ENCODE assay signal across 24 cellular contexts in the genomic region with DNA sequence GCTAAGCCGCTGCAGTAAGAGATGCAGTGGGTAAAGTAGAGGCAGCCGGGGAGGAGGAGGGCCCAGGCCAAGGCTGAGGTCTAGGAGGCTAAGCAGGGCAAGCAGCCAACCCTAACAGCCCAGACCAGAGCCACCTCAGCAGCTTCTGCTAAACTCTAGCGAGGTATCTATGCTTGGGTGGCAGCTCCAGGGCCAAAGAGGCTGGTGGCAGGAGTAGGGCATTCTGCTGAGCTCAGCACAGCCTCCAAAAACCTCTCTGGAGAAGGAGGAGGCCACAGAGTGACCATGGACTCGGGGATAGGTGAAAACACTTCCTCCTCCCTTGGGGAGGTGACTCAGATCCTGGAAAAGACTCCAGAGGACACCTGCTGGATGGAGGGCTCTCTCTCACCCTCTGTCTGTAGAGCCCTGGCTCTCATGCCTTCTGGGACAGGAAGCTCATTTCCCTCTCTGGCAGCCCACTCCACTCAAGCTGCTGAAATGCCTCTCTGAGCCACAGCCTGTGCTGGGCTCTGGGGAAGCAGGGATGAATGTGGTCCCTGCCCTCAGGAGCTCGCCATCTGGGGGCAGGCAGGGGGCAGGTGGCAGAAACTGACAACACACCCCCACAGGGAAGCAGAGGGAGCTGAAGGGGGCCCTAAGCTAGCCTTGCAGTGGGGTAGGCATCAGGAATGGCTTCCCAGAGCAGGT. TPM values are rescaled to one million over a fixed set of nuclear protein-coding genes. Genes with fewer than 3 reads are reported as not detected.
DNase-seq lines count a peak whose midpoint lies in the region; ATAC-seq, FAIRE-seq and TF ChIP-seq lines count a peak whose summit lies in the region.
"Had no signal": no experiment of that assay in that cellular context is flagged by ENCODE, and none has a peak within 500 bp of the region (broad histone marks: within the 10 kb centered on the region; RNA-seq: fewer than 3 reads in every experiment).

No MANE protein-coding gene starts in this region.

- no peak overlapping the region for H3K9ac ChIP-seq in H1 (replicated peaks in 1 of 4; ENCODE audit: extremely low read depth in 1 of 4, low read depth in 3 of 4, low read length in 3 of 4)
- H3K9ac ChIP-seq in neural progenitor cell, result no peak overlapping the region

- H3K27ac ChIP-seq in H1 (ENCODE audit: low read depth, low read length) (no peak overlapping the region), pancreas (no peak overlapping the region), neural progenitor cell (no peak overlapping the region)
- H3K27ac ChIP-seq: gastroesophageal sphincter had no signal

- CTCF ChIA-PET in H1 (lab: Charles Lee; ENCODE audit: partially characterized antibody), result interaction anchor here (0.8 to 45.7 kb wide), 15 partner anchors 9 to 294 kb away, joined by 3 to 952 read pairs (median 5); a partner anchor contains a TSS

- peak; percentile 22; the same call in 1 of the 2 replicates for TF ChIP-seq RAD21 in Ishikawa (IDR thresholded peaks at IDR 0.05; ENCODE audit: low read depth)
- TF ChIP-seq RAD21 in H1 (IDR thresholded peaks at IDR 0.05 in 1 of 2, conservative IDR thresholded peaks at IDR 0.05 in 1 of 2; ENCODE audit: low read depth in 2 of 2, low read length in 2 of 2), result no peak; a peak in 1 of 4 replicates

- H3K79me2 ChIP-seq in H1 (ENCODE audit: control insufficient read depth in 1 of 2, insufficient read depth in 2 of 2, low read length in 2 of 2) (no peaks in the 10 kb centered on the region), neural progenitor cell (ENCODE audit: low read depth) (no peaks in the 10 kb centered on the region)

- no peaks in the 10 kb centered on the region for H3K9me3 Mint-ChIP-seq in neural progenitor cell
- H3K9me3 Mint-ChIP-seq: activated naive CD4-positive, alpha-beta T cell treated with anti-CD3 and anti-CD28 coated beads for 36 hours; CD8-positive, alpha-beta T cell; memory B cell; neural crest cell; T-helper 2 cell treated with Interferon-gamma antibody and Interleukin-4, amounts not matched to agents 5 μg/mL and 100 μg/mL, for 36 hours had no signal

- no peak overlapping the region for H3K18ac ChIP-seq in H1 (ENCODE audit: extremely low read depth, low read length)

- peaks cover 0 to 1% of the 10 kb centered on the region in 2 experiments for H4K20me1 ChIP-seq in H1 (replicated peaks in 1 of 2; ENCODE audit: control insufficient read depth in 1 of 2, insufficient read depth in 2 of 2, low read length in 2 of 2)
- no peaks in the 10 kb centered on the region for H4K20me1 ChIP-seq in neural progenitor cell (ENCODE audit: low read depth)

- TF ChIP-seq EP300 in Ishikawa (IDR thresholded peaks at IDR 0.05; ENCODE audit: borderline replicate concordance) (no peak), H1 (IDR thresholded peaks at IDR 0.05; ENCODE audit: borderline replicate concordance in 1 of 2, low read depth in 2 of 2, low read length in 2 of 2) (no peak)

- H3K79me1 ChIP-seq in H1 (ENCODE audit: low read depth, low read length), result no peaks in the 10 kb centered on the region

- H3K9me3 ChIP-seq in H1 (ENCODE audit: insufficient read depth in 2 of 2, low read depth in 1 of 2, low read length in 1 of 2) (no peaks in the 10 kb centered on the region), pancreas (no peaks in the 10 kb centered on the region), neural progenitor cell (ENCODE audit: low read depth) (no peaks in the 10 kb centered on the region)
- H3K9me3 ChIP-seq: gastroesophageal sphincter, HAP-1 had no signal

- no peak overlapping the region for H2AK5ac ChIP-seq in H1 (ENCODE audit: low read depth, low read length)

- intact Hi-C loops in pancreas (cut with DNase I), result no loop called here

- no peak overlapping the region for H2BK120ac ChIP-seq in H1 (replicated peaks; ENCODE audit: low read depth, low read length)

- POLR2A ChIA-PET in H1 (lab: Charles Lee; ENCODE audit: partially characterized antibody), result interaction anchor here (2.1 to 2.7 kb wide), 2 partner anchors 9 to 16 kb away, joined by 6 to 10 read pairs; a partner anchor contains a TSS

- H3K27me3 Mint-ChIP-seq in neural progenitor cell (ENCODE audit: insufficient read depth, low read depth), result peaks cover 10% of the 10 kb centered on the region
- H3K27me3 Mint-ChIP-seq: memory B cell had no signal

- no peak overlapping the region; the same call in 1 of the 2 replicates for H4K8ac ChIP-seq in H1 (ENCODE audit: extremely low read depth, insufficient read depth, low read length)

- H3K4me1 Mint-ChIP-seq in neural progenitor cell, result peaks cover 6% of the 10 kb centered on the region
- H3K4me1 Mint-ChIP-seq: memory B cell, neural crest cell had no signal

- H4K91ac ChIP-seq in H1 (replicated peaks; ENCODE audit: insufficient read length, low read length), result no peak overlapping the region

- H3K4me3 ChIP-seq in H1 (ENCODE audit: extremely low read depth in 1 of 4, insufficient read depth in 2 of 4, low read depth in 3 of 4, low read length in 4 of 4), result no peak overlapping the region
- no peak overlapping the region for H3K4me3 ChIP-seq in pancreas
- no peak overlapping the region for H3K4me3 ChIP-seq in neural progenitor cell
- H3K4me3 ChIP-seq: gastroesophageal sphincter, HAP-1 had no signal

- H3K36me3 ChIP-seq in H1 (ENCODE audit: control insufficient read depth in 2 of 4, insufficient read depth in 4 of 4, low read length in 3 of 4), result no peaks in the 10 kb centered on the region
- H3K36me3 ChIP-seq in pancreas, result no peaks in the 10 kb centered on the region
- H3K36me3 ChIP-seq in neural progenitor cell, result no peaks in the 10 kb centered on the region
- H3K36me3 ChIP-seq: gastroesophageal sphincter, HAP-1 had no signal

- no peak overlapping the region for H3K56ac ChIP-seq in H1 (replicated peaks; ENCODE audit: insufficient read length, low read depth, low read length)

- no peak overlapping the region for H3K23ac ChIP-seq in H1 (ENCODE audit: insufficient read length)

- TF ChIP-seq POLR2A in H1 (IDR thresholded peaks at IDR 0.05; ENCODE audit: control extremely low read depth in 1 of 2, low read depth in 2 of 2, low read length in 2 of 2), result no peak

- H2AFZ ChIP-seq in H1 (ENCODE audit: low read length) (no peak overlapping the region), neural progenitor cell (replicated peaks) (no peak overlapping the region)

- H3K27me3 ChIP-seq in H1 (replicated peaks in 1 of 4; ENCODE audit: control insufficient read depth in 3 of 4, extremely low read depth in 1 of 4, insufficient read depth in 3 of 4, low read length in 3 of 4) (no peaks in the 10 kb centered on the region), pancreas (no peaks in the 10 kb centered on the region), neural progenitor cell (no peaks in the 10 kb centered on the region)
- H3K27me3 ChIP-seq: gastroesophageal sphincter had no signal

- 68% methylated on average over 5 of the region's 5 CpGs; no CpG with 5 or more reads in 1 of the 2 experiments for WGBS in H1 (ENCODE audit: extremely low coverage in 1 of 2, insufficient coverage in 1 of 2, insufficient read length in 1 of 2, insufficient replicate concordance in 2 of 2, low coverage in 1 of 2, low lambda C conversion rate in 2 of 2, missing lambda C conversion rate in 1 of 2), 2 experiments
- WGBS in pancreas, 2 donors, result 48 to 52% methylated on average over 5 of the region's 5 CpGs

- no peak overlapping the region for H3K4ac ChIP-seq in H1 (replicated peaks; ENCODE audit: insufficient read length, low read depth, low read length)

- no peaks in the 10 kb centered on the region for H3K23me2 ChIP-seq in H1 (ENCODE audit: low read depth, low read length)

- no peak overlapping the region for H2BK12ac ChIP-seq in H1 (ENCODE audit: low read depth, low read length)

- H3K14ac ChIP-seq in H1 (ENCODE audit: insufficient read length), result no peak overlapping the region

- H3K27ac Mint-ChIP-seq in neural progenitor cell, result no peak overlapping the region
- H3K27ac Mint-ChIP-seq: activated naive CD4-positive, alpha-beta T cell treated with anti-CD3 and anti-CD28 coated beads for 36 hours; CD8-positive, alpha-beta T cell; memory B cell; T-helper 2 cell treated with Interferon-gamma antibody and Interleukin-4, amounts not matched to agents 5 μg/mL and 100 μg/mL, for 36 hours had no signal

- TF ChIP-seq CTCF in H1 (IDR thresholded peaks at IDR 0.05; ENCODE audit: control extremely low read depth in 1 of 3, insufficient read depth in 1 of 3, low read depth in 1 of 3, low read length in 3 of 3) (peak in 2 of 3 experiments; percentile 15 to 24; a peak in 2 of 4 replicates), pancreas (IDR thresholded peaks at IDR 0.05) (no peak), neural progenitor cell (IDR thresholded peaks at IDR 0.05) (no peak)

- H3K4me3 Mint-ChIP-seq in neural progenitor cell, result no peak overlapping the region
- H3K4me3 Mint-ChIP-seq: activated naive CD4-positive, alpha-beta T cell treated with anti-CD3 and anti-CD28 coated beads for 36 hours; CD8-positive, alpha-beta T cell; memory B cell; neural crest cell; T-helper 2 cell treated with Interferon-gamma antibody and Interleukin-4, amounts not matched to agents 5 μg/mL and 100 μg/mL, for 36 hours had no signal

- H2BK15ac ChIP-seq in H1 (ENCODE audit: low read length), result no peak overlapping the region; the same call in 1 of the 2 replicates

- peaks cover 0 to 5% (median 1%) of the 10 kb centered on the region in 4 experiments; a peak in 1 of 7 replicates for H3K4me1 ChIP-seq in H1 (replicated peaks in 1 of 4; ENCODE audit: control insufficient read depth in 3 of 4, insufficient read depth in 4 of 4, low read length in 3 of 4)
- no peaks in the 10 kb centered on the region for H3K4me1 ChIP-seq in pancreas
- no peaks in the 10 kb centered on the region for H3K4me1 ChIP-seq in neural progenitor cell
- H3K4me1 ChIP-seq: gastroesophageal sphincter, HAP-1 had no signal

- no peaks in the 10 kb centered on the region for H3F3A ChIP-seq in neural progenitor cell (ENCODE audit: low read depth)

- peak in 3 of 4 donors; percentile 31 to 56 (median 38) for ATAC-seq in pancreas
- no peak for ATAC-seq in GM18907 (IDR thresholded peaks at IDR 0.05; ENCODE audit: unreplicated experiment)
- ATAC-seq: CD8-positive, alpha-beta T cell; gastroesophageal sphincter had no signal

- no peak overlapping the region for H2BK20ac ChIP-seq in H1 (ENCODE audit: low read length)

- FAIRE-seq in H1 (lab: Jason Lieb, UNC) (no peak), pancreas (lab: Jason Lieb, UNC) (no peak)
- FAIRE-seq: astrocyte, colon, HTR-8/SVneo had no signal

- H2BK5ac ChIP-seq in H1 (ENCODE audit: low read depth, low read length), result no peak overlapping the region

- H3K4me2 ChIP-seq in H1 (ENCODE audit: insufficient read depth in 1 of 2, low read depth in 2 of 2, low read length in 2 of 2) (no peak overlapping the region), neural progenitor cell (no peak overlapping the region)

- H4K5ac ChIP-seq in H1 (ENCODE audit: insufficient read length, low read depth, low read length), result no peak overlapping the region

- H3K36me3 Mint-ChIP-seq in neural progenitor cell, result no peaks in the 10 kb centered on the region
- H3K36me3 Mint-ChIP-seq: CD8-positive, alpha-beta T cell; memory B cell had no signal

- DNase-seq in NCI-H2196 (lab: John Stamatoyannopoulos, UW; ENCODE audit: unreplicated experiment) (peak; percentile 11), NCI-H2196 treated with DMSO at 0.1 percent for 48 hours (lab: John Stamatoyannopoulos, UW; ENCODE audit: unreplicated experiment) (no peak), H1 (ENCODE audit: low read depth in 1 of 2, low spot score in 2 of 2) (no peak), pancreas (peak in 2 of 6 donors; percentile 23 to 34), neural progenitor cell (ENCODE audit: low spot score) (no peak), occipital lobe (lab: John Stamatoyannopoulos, UW) (no peak)
- DNase-seq: activated CD4-positive, alpha-beta T cell treated with anti-CD3 and anti-CD28 coated beads for 48 hours; activated CD8-positive, alpha-beta memory T cell treated with anti-CD3 and anti-CD28 coated beads, Interleukin-2, amount 50 U/mL, for 48 hours; activated naive CD4-positive, alpha-beta T cell treated with anti-CD3 and anti-CD28 coated beads for 36 hours; CD8-positive, alpha-beta T cell; NK-92 treated with Interleukin-12 subunit alpha and Interleukin-12 subunit beta, amount 100 ng/mL, for 24 hours; retina; SHP77 treated with DMSO at 0.1 percent for 48 hours had no signal

RNA-seq across cellular contexts. Expression of a gene that starts 16.5 kb away (rescaled TPM):
- total RNA-seq in H1 (2021; fragmentation: NEBNext Ultra II Directional; extraction: Animal tissue kit (Norgen Biotek cat#: 25700)), result 0.25 and 0.37 TPM in 2 replicates
- polyA plus RNA-seq in H1 (2011; rRNA removed) (0.25 and 0.26 TPM in 2 replicates), pancreas (under 1 TPM; 0.04 to 0.07 TPM)
- 0.13 TPM for polyA plus RNA-seq in H1 (2011; cell fraction: cytosol; rRNA removed)
- polyA plus RNA-seq in H1 (2011; cell fraction: nucleus; rRNA removed), result 0.29 TPM
- polyA plus RNA-seq in H1 (2012, experiment 1 of 2), result 0.47 to 0.88 TPM (median 0.64 TPM) in 4 replicates
- 0.43 TPM for polyA plus RNA-seq in H1 (2012, experiment 2 of 2)
- 0.57 TPM for polyA plus RNA-seq in H1 (2013, experiment 1 of 2)
- 0.50 TPM for polyA plus RNA-seq in H1 (2013, experiment 2 of 2)
- 0.17 and 0.22 TPM in 2 replicates for polyA minus RNA-seq in H1 (2011; rRNA and poly(A)+ RNA removed)
- not detected for polyA minus RNA-seq in H1 (2011; cell fraction: cytosol; rRNA and poly(A)+ RNA removed)
- polyA minus RNA-seq in H1 (2011; cell fraction: nucleus; rRNA and poly(A)+ RNA removed), result 0.20 TPM
- total RNA-seq in pancreas (under 1 TPM in 5 of 6 donors, not detected in 1; 0.08 to 0.28 (median 0.12) TPM), neural progenitor cell (ENCODE audit: low replicate concordance) (not detected in 2 replicates), occipital lobe (under 0.01 TPM)
- total RNA-seq: activated naive CD4-positive, alpha-beta T cell treated with anti-CD3 and anti-CD28 coated beads for 36 hours; urinary bladder had no signal

Comparison
In these comparisons a context has a peak if more than half of its experiments do, and no peak if none do; other contexts are left out.
1. CTCF ChIP-seq: peak in H1 (2 of 3); none in pancreas (0 of 4) and neural progenitor cell (single experiment).